8 cellular contexts compared by ENCODE assay signal in genomic region chr9:111961575-111961974, GRCh38.
A peak's percentile ranks its signal among the peaks of the same experiment; 100 is the strongest.
DNase-seq lines count a peak whose midpoint lies in the region; ATAC-seq and TF ChIP-seq lines count a peak whose summit lies in the region.

No MANE protein-coding gene starts in this region.

- H3K27ac ChIP-seq in adrenal gland, result no peak overlapping the region

- ATAC-seq in left colon (peak; percentile 18), HG03025 (IDR thresholded peaks at IDR 0.05; ENCODE audit: low FRiP score, unreplicated experiment) (no peak), HG03378 (IDR thresholded peaks at IDR 0.05; ENCODE audit: unreplicated experiment) (no peak)

- no peak overlapping the region for H3K4me3 ChIP-seq in adrenal gland

- in situ Hi-C loops in Caki2 (cut with HindIII; ENCODE audit: low pct_unique_long_range_greater_than_20kb, low sequenced_read_pairs), result no loop called here

- H3K36me3 ChIP-seq in adrenal gland (replicated peaks in 1 of 2), result no peaks in the 10 kb centered on the region

- no peaks in the 10 kb centered on the region for H3K9me3 ChIP-seq in adrenal gland (replicated peaks in 1 of 3)

- intact Hi-C loops in left colon (cut with DNase I, micrococcal nuclease) (no loop called here), adrenal gland (cut with DNase I) (no loop called here)

- no peak for TF ChIP-seq CTCF in adrenal gland (IDR thresholded peaks at IDR 0.05)

- no peaks in the 10 kb centered on the region for H3K27me3 ChIP-seq in adrenal gland

- no peak for TF ChIP-seq POLR2A in adrenal gland (IDR thresholded peaks at IDR 0.05)

- peaks cover 0 to 12% of the 10 kb centered on the region in 2 donors for H3K4me1 ChIP-seq in adrenal gland (replicated peaks in 1 of 2)

- WGBS in adrenal gland, 4 donors, result 78 to 90% (median 85%) methylated on average over 5 of the region's 5 CpGs

- DNase-seq in Caki2 (ENCODE audit: low read depth), result peak; percentile 94
- DNase-seq in NCI-H146 treated with DMSO at 0.1 percent for 48 hours (lab: John Stamatoyannopoulos, UW; ENCODE audit: unreplicated experiment), result peak; percentile 43
- peak; percentile 94 for DNase-seq in SHP77 treated with DMSO at 0.1 percent for 48 hours (lab: John Stamatoyannopoulos, UW)
- DNase-seq in left colon, result peak; percentile 43 to 48
- DNase-seq in adrenal gland, result no peak
- no peak for DNase-seq in GDM1 (lab: John Stamatoyannopoulos, UW)

Comparison
In these comparisons a context has a peak if more than half of its experiments do, and no peak if none do; other contexts are left out.
1. DNase-seq: peak in Caki2 (single experiment), NCI-H146 treated with DMSO at 0.1 percent for 48 hours (single experiment), SHP77 treated with DMSO at 0.1 percent for 48 hours (single experiment) and left colon (2 of 2); none in adrenal gland (0 of 7) and GDM1 (single experiment).